Comparison of ENCODE assay signal across 12 cellular contexts in the genomic region with DNA sequence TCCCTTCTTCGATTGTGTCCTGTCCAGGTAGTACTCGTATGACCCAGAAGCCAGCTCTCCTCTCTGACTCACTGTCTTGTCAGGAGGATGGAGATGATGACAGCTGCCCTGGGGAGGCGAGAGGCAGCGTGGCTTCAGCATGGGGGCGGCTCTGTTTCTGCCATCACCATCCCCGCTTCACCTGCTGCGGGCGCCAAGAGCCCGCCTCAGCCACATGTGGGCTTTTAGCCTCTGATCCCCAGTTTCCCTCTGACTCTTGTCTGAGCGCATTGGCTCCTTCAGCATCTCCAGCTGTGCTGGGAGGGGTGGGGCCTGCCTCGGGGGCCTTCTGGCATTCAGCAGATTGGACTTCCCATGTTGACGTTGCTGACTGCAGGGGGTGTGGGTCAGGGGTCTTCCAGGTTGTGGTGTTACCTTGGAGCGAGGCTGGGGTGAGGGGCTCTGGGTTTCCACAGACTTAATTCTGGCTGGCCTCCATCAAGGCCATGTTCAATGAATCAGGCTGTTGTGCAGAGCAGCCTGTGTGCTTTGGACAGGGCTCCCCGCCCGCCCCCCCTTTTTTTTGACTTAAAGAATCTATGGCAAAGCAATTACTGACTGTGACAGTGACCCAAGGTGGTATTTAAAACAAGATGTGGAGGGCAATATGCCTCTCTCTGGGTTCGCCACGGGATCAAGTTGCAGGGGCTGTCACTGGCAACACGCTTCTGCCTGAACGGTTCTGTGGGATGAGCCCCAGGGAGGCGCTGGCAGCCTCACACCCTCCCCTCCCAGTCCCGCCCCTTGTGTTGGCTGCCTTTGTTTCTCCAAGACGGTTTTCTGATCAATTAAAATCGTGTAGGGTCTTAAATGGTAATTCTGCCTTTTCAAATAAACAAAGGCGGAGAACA.
A peak's percentile ranks its signal among the peaks of the same experiment; 100 is the strongest.
DNase-seq lines count a peak whose midpoint lies in the region; ATAC-seq and TF ChIP-seq lines count a peak whose summit lies in the region.
"Had no signal": no experiment of that assay in that cellular context is flagged by ENCODE, and none has a peak within 500 bp of the region (broad histone marks: within the 10 kb centered on the region; RNA-seq: fewer than 3 reads in every experiment).

No MANE protein-coding gene starts in this region.

- H3K9me3 Mint-ChIP-seq in activated naive CD4-positive, alpha-beta T cell treated with anti-CD3 and anti-CD28 coated beads, Interleukin-2, amount 50 U/mL, for 72 hours, result no peaks in the 10 kb centered on the region
- H3K9me3 Mint-ChIP-seq in activated naive CD4-positive, alpha-beta T cell treated with anti-CD3 and anti-CD28 coated beads, Interleukin-2, amount 10 ng/mL, durations not matched to agents 7 days and 5 days, result no peaks in the 10 kb centered on the region
- no peaks in the 10 kb centered on the region for H3K9me3 Mint-ChIP-seq in activated CD8-positive, alpha-beta T cell treated with anti-CD3 and anti-CD28 coated beads, Interleukin-2, amount 10 ng/mL, durations not matched to agents 7 days and 5 days (ENCODE audit: insufficient read depth)
- H3K9me3 Mint-ChIP-seq: dendritic cell treated with granulocyte-macrophage colony-stimulating factor and Interleukin-4, amounts not matched to agents 40 ng/mL and 50 ng/mL, for 4 days; immature natural killer cell had no signal

- CTCF ChIA-PET in activated naive CD4-positive, alpha-beta T cell treated with anti-CD3 and anti-CD28 coated beads, Interleukin-2, amount 10 ng/mL, durations not matched to agents 7 days and 5 days (lab: Charles Lee), result interaction anchor here (1.1 kb wide), 1 partner anchor 16 kb away, joined by 3 read pairs; no protein-coding TSS in a partner anchor
- CTCF ChIA-PET in activated CD8-positive, alpha-beta T cell treated with anti-CD3 and anti-CD28 coated beads, Interleukin-2, amount 10 ng/mL, durations not matched to agents 7 days and 5 days (lab: Charles Lee), result interaction anchor here (1.0 kb wide), 1 partner anchor 12 kb away, joined by 3 read pairs; no protein-coding TSS in a partner anchor

- POLR2A ChIA-PET in activated CD8-positive, alpha-beta T cell treated with anti-CD3 and anti-CD28 coated beads, Interleukin-2, amount 10 ng/mL, durations not matched to agents 7 days and 5 days (lab: Charles Lee), result no interaction called here

- H3K4me3 ChIP-seq in mucosa of descending colon, result no peak overlapping the region
- H3K4me3 ChIP-seq: prostate gland had no signal

- no peak for TF ChIP-seq CTCF in mucosa of descending colon (IDR thresholded peaks at IDR 0.05)

- H3K9me3 ChIP-seq in mucosa of descending colon, result no peaks in the 10 kb centered on the region
- H3K9me3 ChIP-seq: prostate gland had no signal

- no peaks in the 10 kb centered on the region for H3K36me3 ChIP-seq in mucosa of descending colon (ENCODE audit: low read depth)
- H3K36me3 ChIP-seq: prostate gland had no signal

- peaks cover 0 to 8% of the 10 kb centered on the region in 2 donors for H3K36me3 Mint-ChIP-seq in activated naive CD4-positive, alpha-beta T cell treated with anti-CD3 and anti-CD28 coated beads, Interleukin-2, amount 50 U/mL, for 72 hours
- H3K36me3 Mint-ChIP-seq in activated naive CD4-positive, alpha-beta T cell treated with anti-CD3 and anti-CD28 coated beads, Interleukin-2, amount 10 ng/mL, durations not matched to agents 7 days and 5 days, result no peaks in the 10 kb centered on the region
- peaks cover 2% of the 10 kb centered on the region for H3K36me3 Mint-ChIP-seq in activated CD8-positive, alpha-beta T cell treated with anti-CD3 and anti-CD28 coated beads, Interleukin-2, amount 10 ng/mL, durations not matched to agents 7 days and 5 days (ENCODE audit: low read depth)
- H3K36me3 Mint-ChIP-seq: immature natural killer cell had no signal

- H3K27ac Mint-ChIP-seq in activated naive CD4-positive, alpha-beta T cell treated with anti-CD3 and anti-CD28 coated beads, Interleukin-2, amount 50 U/mL, for 72 hours, result peak overlapping the region in 1 of 2 donors; percentile 17
- H3K27ac Mint-ChIP-seq in activated naive CD4-positive, alpha-beta T cell treated with anti-CD3 and anti-CD28 coated beads, Interleukin-2, amount 10 ng/mL, durations not matched to agents 7 days and 5 days, result no peak overlapping the region
- no peak overlapping the region for H3K27ac Mint-ChIP-seq in activated CD8-positive, alpha-beta T cell treated with anti-CD3 and anti-CD28 coated beads, Interleukin-2, amount 10 ng/mL, durations not matched to agents 7 days and 5 days
- H3K27ac Mint-ChIP-seq: dendritic cell treated with granulocyte-macrophage colony-stimulating factor and Interleukin-4, amounts not matched to agents 40 ng/mL and 50 ng/mL, for 4 days; immature natural killer cell had no signal

- peak; percentile 92 to 94 for ATAC-seq in activated naive CD4-positive, alpha-beta T cell treated with anti-CD3 and anti-CD28 coated beads, Interleukin-2, amount 50 U/mL, for 72 hours
- ATAC-seq in activated CD8-positive, alpha-beta T cell treated with anti-CD3 and anti-CD28 coated beads, Interleukin-2, amount 10 ng/mL, durations not matched to agents 7 days and 5 days, result peak; percentile 29
- ATAC-seq in mucosa of descending colon, result peak; percentile 8
- no peak for ATAC-seq in GM21737 (IDR thresholded peaks at IDR 0.05; ENCODE audit: unreplicated experiment)
- ATAC-seq: PC-3 had no signal

- no peaks in the 10 kb centered on the region for H3K27me3 Mint-ChIP-seq in activated naive CD4-positive, alpha-beta T cell treated with anti-CD3 and anti-CD28 coated beads, Interleukin-2, amount 10 ng/mL, durations not matched to agents 7 days and 5 days
- no peaks in the 10 kb centered on the region for H3K27me3 Mint-ChIP-seq in activated CD8-positive, alpha-beta T cell treated with anti-CD3 and anti-CD28 coated beads, Interleukin-2, amount 10 ng/mL, durations not matched to agents 7 days and 5 days (ENCODE audit: low read depth)
- H3K27me3 Mint-ChIP-seq: dendritic cell treated with granulocyte-macrophage colony-stimulating factor and Interleukin-4, amounts not matched to agents 40 ng/mL and 50 ng/mL, for 4 days had no signal

- H3K4me1 ChIP-seq in mucosa of descending colon (ENCODE audit: low read depth), result peaks cover 6% of the 10 kb centered on the region
- H3K4me1 ChIP-seq: prostate gland had no signal

- peak in 1 of 2 donors; percentile 53 for DNase-seq in activated naive CD4-positive, alpha-beta T cell treated with anti-CD3 and anti-CD28 coated beads, Interleukin-2, amount 50 U/mL, for 72 hours (ENCODE audit: low spot score in 2 of 2)
- no peak for DNase-seq in activated naive CD4-positive, alpha-beta T cell treated with anti-CD3 and anti-CD28 coated beads, Interleukin-2, amount 10 ng/mL, durations not matched to agents 7 days and 5 days
- DNase-seq in activated CD8-positive, alpha-beta T cell treated with anti-CD3 and anti-CD28 coated beads, Interleukin-2, amount 10 ng/mL, durations not matched to agents 7 days and 5 days, result peak; percentile 29
- no peak for DNase-seq in mucosa of descending colon
- peak; percentile 37 for DNase-seq in ureter (ENCODE audit: low spot score)
- DNase-seq in T1000 (lab: John Stamatoyannopoulos, UW), result no peak
- DNase-seq in C1 segment of cervical spinal cord (lab: John Stamatoyannopoulos, UW), result no peak
- DNase-seq: immature natural killer cell, PC-3 had no signal

- intact Hi-C loops in mucosa of descending colon (cut with DNase I, micrococcal nuclease), result no loop called here

- H3K4me1 Mint-ChIP-seq in activated naive CD4-positive, alpha-beta T cell treated with anti-CD3 and anti-CD28 coated beads, Interleukin-2, amount 10 ng/mL, durations not matched to agents 7 days and 5 days, result peaks cover 36% of the 10 kb centered on the region
- peaks cover 31% of the 10 kb centered on the region for H3K4me1 Mint-ChIP-seq in activated CD8-positive, alpha-beta T cell treated with anti-CD3 and anti-CD28 coated beads, Interleukin-2, amount 10 ng/mL, durations not matched to agents 7 days and 5 days (ENCODE audit: low read depth)
- H3K4me1 Mint-ChIP-seq: immature natural killer cell had no signal

- no peak overlapping the region for H3K4me3 Mint-ChIP-seq in activated naive CD4-positive, alpha-beta T cell treated with anti-CD3 and anti-CD28 coated beads, Interleukin-2, amount 10 ng/mL, durations not matched to agents 7 days and 5 days
- no peak overlapping the region for H3K4me3 Mint-ChIP-seq in activated CD8-positive, alpha-beta T cell treated with anti-CD3 and anti-CD28 coated beads, Interleukin-2, amount 10 ng/mL, durations not matched to agents 7 days and 5 days
- H3K4me3 Mint-ChIP-seq: dendritic cell treated with granulocyte-macrophage colony-stimulating factor and Interleukin-4, amounts not matched to agents 40 ng/mL and 50 ng/mL, for 4 days; immature natural killer cell had no signal

Comparison
In these comparisons a context has a peak if more than half of its experiments do, and no peak if none do; other contexts are left out.
1. DNase-seq: peak in activated CD8-positive, alpha-beta T cell treated with anti-CD3 and anti-CD28 coated beads, Interleukin-2, amount 10 ng/mL, durations not matched to agents 7 days and 5 days (single experiment) and ureter (single experiment); none in activated naive CD4-positive, alpha-beta T cell treated with anti-CD3 and anti-CD28 coated beads, Interleukin-2, amount 10 ng/mL, durations not matched to agents 7 days and 5 days (single experiment), mucosa of descending colon (0 of 3), T1000 (single experiment) and C1 segment of cervical spinal cord (0 of 14).